ENCODE assay signal across 27 cellular contexts in the genomic region with DNA sequence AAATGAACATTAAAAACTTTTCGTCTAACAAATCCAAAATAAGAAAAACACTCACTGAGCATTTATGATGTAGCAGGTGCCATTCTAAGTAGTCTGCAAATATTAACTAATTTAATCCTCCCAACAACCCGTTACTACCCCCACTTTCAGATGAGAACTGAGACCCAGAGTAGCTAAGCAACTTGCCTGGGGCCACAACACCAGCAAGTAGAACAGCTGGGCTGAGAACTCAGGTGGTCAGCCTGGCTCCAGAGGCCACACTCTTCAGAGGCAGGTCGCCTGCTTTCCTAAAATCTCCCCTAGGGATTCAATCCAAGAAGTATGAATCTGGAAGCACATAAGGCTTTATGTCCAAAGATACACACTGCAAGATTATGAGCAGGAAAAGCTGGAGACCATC. TPM values are rescaled to one million over a fixed set of nuclear protein-coding genes. Genes with fewer than 3 reads are reported as not detected.
A peak's percentile ranks its signal among the peaks of the same experiment; 100 is the strongest.
DNase-seq lines count a peak whose midpoint lies in the region; ATAC-seq and TF ChIP-seq lines count a peak whose summit lies in the region.
"Had no signal": no experiment of that assay in that cellular context is flagged by ENCODE, and none has a peak within 500 bp of the region (broad histone marks: within the 10 kb centered on the region; RNA-seq: fewer than 3 reads in every experiment).

No MANE protein-coding gene starts in this region.

- no peaks in the 10 kb centered on the region for H3K27me3 ChIP-seq in psoas muscle (ENCODE audit: insufficient read depth in 3 of 3, low read length in 2 of 3)
- H3K27me3 ChIP-seq: cardiac muscle cell, neutrophil had no signal

- DNase-seq in activated T-cell treated with anti-CD3 and anti-CD28 coated beads, Interleukin-2, amount 50 U/mL, for 72 hours, result no peak
- no peak for DNase-seq in activated T-cell treated with anti-CD3 and anti-CD28 coated beads, Interleukin-2, amount 50 U/mL, for 1 hour
- no peak for DNase-seq in T-helper 17 cell
- no peak for DNase-seq in psoas muscle
- DNase-seq: anterior cingulate cortex; CD8-positive, alpha-beta memory T cell; DMS 273 treated with DMSO at 0.1 percent for 48 hours; effector memory CD4-positive, alpha-beta T cell; erythroblast; NCI-H1048; NCI-H1694; NCI-H510A; OCI-M1; SK-N-SH; stimulated activated CD4-positive, alpha-beta T cell treated with anti-CD3 and anti-CD28 coated beads, Interleukin-15, amount 100 ng/mL, for 24 hours; stimulated activated naive CD4-positive, alpha-beta T cell treated with Interleukin-2 at 50 U/mL for 16 hours; T-helper 2 cell had no signal

- H3K4me3 ChIP-seq in psoas muscle, result no peak overlapping the region
- H3K4me3 ChIP-seq: cardiac muscle cell, coronary artery had no signal

- no peak for ATAC-seq in activated T-cell treated with anti-CD3 and anti-CD28 coated beads, Interleukin-2, amount 50 U/mL, for 72 hours (replicated peaks in 1 of 2)
- ATAC-seq in GM19395 (IDR thresholded peaks at IDR 0.05; ENCODE audit: unreplicated experiment) (peak; percentile 49), T-helper 17 cell (no peak), psoas muscle (no peak), HG02642 (IDR thresholded peaks at IDR 0.05; ENCODE audit: poor library complexity, unreplicated experiment) (no peak), GM21447 (IDR thresholded peaks at IDR 0.05; ENCODE audit: unreplicated experiment) (no peak), HG02938 (IDR thresholded peaks at IDR 0.05; ENCODE audit: unreplicated experiment) (no peak)

- no peak for TF ChIP-seq CTCF in psoas muscle (IDR thresholded peaks at IDR 0.05)

- peaks cover 1 to 2% of the 10 kb centered on the region in 2 donors for H3K36me3 Mint-ChIP-seq in activated T-cell treated with anti-CD3 and anti-CD28 coated beads, Interleukin-2, amount 50 U/mL, for 72 hours (ENCODE audit: insufficient read depth in 2 of 2)
- no peaks in the 10 kb centered on the region for H3K36me3 Mint-ChIP-seq in T-helper 17 cell (ENCODE audit: low read depth)

- H3K4me3 Mint-ChIP-seq in activated T-cell treated with anti-CD3 and anti-CD28 coated beads, Interleukin-2, amount 50 U/mL, for 72 hours, result no peak overlapping the region
- no peak overlapping the region for H3K4me3 Mint-ChIP-seq in T-helper 17 cell

- no peaks in the 10 kb centered on the region for H3K9me3 Mint-ChIP-seq in activated T-cell treated with anti-CD3 and anti-CD28 coated beads, Interleukin-2, amount 50 U/mL, for 72 hours
- H3K9me3 Mint-ChIP-seq: activated naive CD4-positive, alpha-beta T cell treated with anti-CD3 and anti-CD28 coated beads, Interleukin-2, amount 50 U/mL, for 24 hours; CD8-positive, alpha-beta memory T cell had no signal

- peak overlapping the region; percentile 18 for H3K27ac Mint-ChIP-seq in activated T-cell treated with anti-CD3 and anti-CD28 coated beads, Interleukin-2, amount 50 U/mL, for 72 hours
- peak overlapping the region; percentile 19 for H3K27ac Mint-ChIP-seq in T-helper 17 cell

- no peaks in the 10 kb centered on the region for H3K27me3 Mint-ChIP-seq in activated T-cell treated with anti-CD3 and anti-CD28 coated beads, Interleukin-2, amount 50 U/mL, for 72 hours (ENCODE audit: low read depth)
- H3K27me3 Mint-ChIP-seq in T-helper 17 cell, result no peaks in the 10 kb centered on the region
- H3K27me3 Mint-ChIP-seq: activated naive CD4-positive, alpha-beta T cell treated with anti-CD3 and anti-CD28 coated beads, Interleukin-2, amount 50 U/mL, for 24 hours; CD8-positive, alpha-beta memory T cell; progenitor cell of endocrine pancreas had no signal

- intact Hi-C loops in psoas muscle (cut with DNase I), result no loop called here

- H3K27ac ChIP-seq in psoas muscle, result peak overlapping the region; percentile 83
- H3K27ac ChIP-seq: cardiac muscle cell, coronary artery, neutrophil had no signal

- H3K9me3 ChIP-seq in T-helper 17 cell (ENCODE audit: control insufficient read depth, low read length, poor library complexity, severe bottlenecking), result no peaks in the 10 kb centered on the region
- H3K9me3 ChIP-seq in psoas muscle, result no peaks in the 10 kb centered on the region
- H3K9me3 ChIP-seq: neutrophil, SK-N-SH had no signal

- 73 to 86% (median 85%) methylated on average over 3 of the region's 3 CpGs for WGBS in psoas muscle, 3 donors

- H3K36me3 ChIP-seq in psoas muscle (ENCODE audit: insufficient read depth in 1 of 2, low read depth in 1 of 2), result peaks cover 0 to 19% of the 10 kb centered on the region in 2 donors
- H3K36me3 ChIP-seq: cardiac muscle cell had no signal

- H3K4me1 ChIP-seq in psoas muscle, result peaks cover 45% of the 10 kb centered on the region

- H3K4me1 Mint-ChIP-seq in activated T-cell treated with anti-CD3 and anti-CD28 coated beads, Interleukin-2, amount 50 U/mL, for 72 hours (ENCODE audit: low read depth), result peaks cover 61% of the 10 kb centered on the region
- peaks cover 41% of the 10 kb centered on the region for H3K4me1 Mint-ChIP-seq in T-helper 17 cell

RNA-seq across cellular contexts. Expression of gene MBTPS1, which starts 6.2 kb away (rescaled TPM):
- total RNA-seq in activated T-cell treated with anti-CD3 and anti-CD28 coated beads, Interleukin-2, amount 50 U/mL, for 72 hours, result 10 to 100 TPM; 36.6 to 42.0 TPM
- 100 to 1,000 TPM in 1 of 2 donors, 10 to 100 TPM in 1; 94.4 to 114 TPM for total RNA-seq in T-helper 17 cell
- 10 to 100 TPM; 27.0 to 31.8 (median 29.1) TPM for total RNA-seq in psoas muscle
- 10 to 100 TPM; 18.6 to 30.9 (median 20.1) TPM for polyA plus RNA-seq in psoas muscle

RNA-seq across cellular contexts. Expression of gene HSDL1, which starts 34.5 kb away (rescaled TPM):
- 10 to 100 TPM; 13.0 to 14.6 TPM for total RNA-seq in activated T-cell treated with anti-CD3 and anti-CD28 coated beads, Interleukin-2, amount 50 U/mL, for 72 hours
- total RNA-seq in T-helper 17 cell (10 to 100 TPM; 11.9 to 12.6 TPM), psoas muscle (10 to 100 TPM; 12.4 to 24.4 (median 21.2) TPM)
- polyA plus RNA-seq in psoas muscle, result 10 to 100 TPM; 11.7 to 39.3 (median 12.0) TPM

RNA-seq across cellular contexts. Expression of gene DNAAF1, which starts 34.6 kb away (rescaled TPM):
- under 1 TPM in 1 of 2 donors, not detected in 1; 0.19 TPM for total RNA-seq in activated T-cell treated with anti-CD3 and anti-CD28 coated beads, Interleukin-2, amount 50 U/mL, for 72 hours
- total RNA-seq in T-helper 17 cell (not detected), psoas muscle (not detected)
- under 1 TPM; 0.17 to 0.44 (median 0.17) TPM for polyA plus RNA-seq in psoas muscle
- total RNA-seq: LHCN-M2 had no signal
